ENCODE assay signal across 8 cellular contexts in the genomic region with DNA sequence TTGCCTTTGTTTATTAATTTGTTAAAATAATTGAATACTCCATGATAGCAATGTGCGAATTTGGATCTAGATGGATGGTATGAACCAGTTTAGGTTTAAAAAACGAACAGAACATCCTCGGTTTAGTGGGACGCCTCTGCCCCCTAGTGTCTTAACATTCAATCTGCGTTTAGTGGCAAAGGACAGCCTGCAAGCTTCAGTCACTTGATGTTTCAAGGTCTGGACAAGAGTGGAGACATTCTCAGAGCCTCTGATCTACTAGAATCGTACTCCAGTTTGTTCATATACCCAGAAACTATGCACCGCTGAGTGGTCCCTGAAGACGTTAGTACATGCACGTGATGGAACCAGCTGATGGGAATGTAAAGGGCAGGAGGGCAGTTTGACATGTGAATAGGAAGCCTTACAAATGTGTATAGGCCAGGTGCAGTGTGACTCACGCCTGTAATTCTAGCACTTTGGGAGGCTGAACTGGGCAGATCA. TPM values are rescaled to one million over a fixed set of nuclear protein-coding genes. Genes with fewer than 3 reads are reported as not detected.
A peak's percentile ranks its signal among the peaks of the same experiment; 100 is the strongest.
DNase-seq lines count a peak whose midpoint lies in the region; ATAC-seq and TF ChIP-seq lines count a peak whose summit lies in the region.

No MANE protein-coding gene starts in this region.

- DNase-seq in G401 (ENCODE audit: low spot score): peak; percentile 86
- DNase-seq in H9: peak; percentile 72
- DNase-seq in MG63: peak; percentile 46
- peak in 1 of 3 donors; percentile 76 for DNase-seq in Peyer's patch
- peak; percentile 25 for DNase-seq in activated T-helper 2 cell treated with anti-CD3 and anti-CD28 coated beads, Interferon-gamma antibody, Interleukin-2, Interleukin-4, amounts not matched to agents 10 μg/mL and 5 μg/mL and 100 μg/mL, durations not matched to agents 14 hours and 24 hours and 36 hours (ENCODE audit: low spot score)
- DNase-seq in pons (ENCODE audit: low spot score): peak; percentile 84
- DNase-seq in GF-D8 (lab: John Stamatoyannopoulos, UW): no peak

- no peak overlapping the region for H2BK15ac ChIP-seq in H9 (ENCODE audit: low read depth, low read length)

- H4K5ac ChIP-seq in H9 (ENCODE audit: insufficient read length, low read depth, low read length): no peak overlapping the region

- H4K8ac ChIP-seq in H9 (replicated peaks; ENCODE audit: insufficient read length, low read depth, low read length): no peak overlapping the region

- H3K4me1 Mint-ChIP-seq in H9: peaks cover 18 to 24% of the 10 kb centered on the region in 2 experiments
- peaks cover 2% of the 10 kb centered on the region for H3K4me1 Mint-ChIP-seq in activated T-helper 2 cell treated with anti-CD3 and anti-CD28 coated beads, Interferon-gamma antibody, Interleukin-2, Interleukin-4, amounts not matched to agents 10 μg/mL and 5 μg/mL and 100 μg/mL, durations not matched to agents 14 hours and 24 hours and 36 hours (ENCODE audit: low read depth)

- no peak overlapping the region for H3K23ac ChIP-seq in H9 (ENCODE audit: insufficient read length, low read depth, low read length)

- no peak for TF ChIP-seq POLR2A in Peyer's patch (IDR thresholded peaks at IDR 0.05)
- no peak for TF ChIP-seq POLR2A in gastroesophageal sphincter (IDR thresholded peaks at IDR 0.05)

- TF ChIP-seq CTCF in H9 (conservative IDR thresholded peaks at IDR 0.05) (peak; percentile 91), Peyer's patch (IDR thresholded peaks at IDR 0.05) (peak in 5 of 6 experiments; percentile 34 to 85 (median 77)), gastroesophageal sphincter (IDR thresholded peaks at IDR 0.05) (peak; percentile 56 to 68 (median 67))

- no peak overlapping the region for H3K9ac ChIP-seq in H9 (ENCODE audit: extremely low read depth, insufficient read length, low read length)

- no peak overlapping the region for H3K4me3 Mint-ChIP-seq in H9
- no peak overlapping the region for H3K4me3 Mint-ChIP-seq in activated T-helper 2 cell treated with anti-CD3 and anti-CD28 coated beads, Interferon-gamma antibody, Interleukin-2, Interleukin-4, amounts not matched to agents 10 μg/mL and 5 μg/mL and 100 μg/mL, durations not matched to agents 14 hours and 24 hours and 36 hours (ENCODE audit: low read depth)

- no peak for TF ChIP-seq EP300 in gastroesophageal sphincter (IDR thresholded peaks at IDR 0.05)

- no peak overlapping the region for H3K56ac ChIP-seq in H9 (ENCODE audit: insufficient read length, low read depth, low read length)

- H3K4me2 ChIP-seq in H9 (ENCODE audit: insufficient read depth, insufficient read length, low read length): no peak overlapping the region

- no peak overlapping the region for H3K4ac ChIP-seq in H9 (ENCODE audit: low read depth, low read length)

- H3K23me2 ChIP-seq in H9 (ENCODE audit: insufficient read length, low read depth, low read length, poor library complexity, severe bottlenecking): no peaks in the 10 kb centered on the region

- H3K9me3 ChIP-seq in H9 (ENCODE audit: control insufficient read depth, low read depth, low read length): no peaks in the 10 kb centered on the region
- no peaks in the 10 kb centered on the region for H3K9me3 ChIP-seq in MG63
- no peaks in the 10 kb centered on the region for H3K9me3 ChIP-seq in Peyer's patch
- H3K9me3 ChIP-seq in gastroesophageal sphincter: no peaks in the 10 kb centered on the region

- no peaks in the 10 kb centered on the region for H4K20me1 ChIP-seq in H9 (ENCODE audit: control insufficient read depth, insufficient read depth, insufficient read length)

- H3K27ac ChIP-seq in H9 (ENCODE audit: insufficient read length, low read depth, low read length) (no peak overlapping the region), Peyer's patch (no peak overlapping the region), gastroesophageal sphincter (no peak overlapping the region)

- no peaks in the 10 kb centered on the region for H3K79me2 ChIP-seq in H9 (ENCODE audit: insufficient read depth, low read length)

- H2BK120ac ChIP-seq in H9 (ENCODE audit: low read depth, low read length, poor library complexity, severe bottlenecking): no peak overlapping the region

- no peak overlapping the region for H3K27ac Mint-ChIP-seq in H9
- no peak overlapping the region for H3K27ac Mint-ChIP-seq in activated T-helper 2 cell treated with anti-CD3 and anti-CD28 coated beads, Interferon-gamma antibody, Interleukin-2, Interleukin-4, amounts not matched to agents 10 μg/mL and 5 μg/mL and 100 μg/mL, durations not matched to agents 14 hours and 24 hours and 36 hours

- no peak overlapping the region for H2BK20ac ChIP-seq in H9 (ENCODE audit: low read depth, low read length, poor library complexity, severe bottlenecking)

- no peak overlapping the region for H2AFZ ChIP-seq in H9 (ENCODE audit: low read length)

- no CpG with 5 or more reads among the region's 10 CpGs for whole genome bisulfite sequencing in H9 (ENCODE audit: extremely low coverage, insufficient read length, low lambda C conversion rate)
- WGBS in gastroesophageal sphincter (ENCODE audit: low coverage in 1 of 2), 2 donors: 8 to 11% methylated on average over 7 to 10 of the region's 10 CpGs

- peaks cover 2% of the 10 kb centered on the region for H3K4me1 ChIP-seq in H9 (ENCODE audit: insufficient read depth, low read length)
- H3K4me1 ChIP-seq in Peyer's patch: no peaks in the 10 kb centered on the region
- no peaks in the 10 kb centered on the region for H3K4me1 ChIP-seq in gastroesophageal sphincter

- H3T11ph ChIP-seq in H9 (ENCODE audit: low read length): no peak overlapping the region

- no peak overlapping the region for H3K18ac ChIP-seq in H9 (ENCODE audit: insufficient read length, low read depth, low read length)

- H3K9me3 Mint-ChIP-seq in H9: no peaks in the 10 kb centered on the region
- H3K9me3 Mint-ChIP-seq in activated T-helper 2 cell treated with anti-CD3 and anti-CD28 coated beads, Interferon-gamma antibody, Interleukin-2, Interleukin-4, amounts not matched to agents 10 μg/mL and 5 μg/mL and 100 μg/mL, durations not matched to agents 14 hours and 24 hours and 36 hours: no peaks in the 10 kb centered on the region

- H3K27me3 ChIP-seq in H9 (ENCODE audit: insufficient read depth, low read length) (no peaks in the 10 kb centered on the region), MG63 (peaks cover 2% of the 10 kb centered on the region; the same call in 1 of the 2 replicates), Peyer's patch (no peaks in the 10 kb centered on the region), gastroesophageal sphincter (no peaks in the 10 kb centered on the region)

- no peak overlapping the region for H2BK12ac ChIP-seq in H9 (ENCODE audit: insufficient read length, low read depth, low read length)

- H2AK5ac ChIP-seq in H9 (ENCODE audit: insufficient read length, low read length): no peak overlapping the region

- H3K27me3 Mint-ChIP-seq in H9 (ENCODE audit: low read depth): no peaks in the 10 kb centered on the region
- peaks cover 2% of the 10 kb centered on the region for H3K27me3 Mint-ChIP-seq in activated T-helper 2 cell treated with anti-CD3 and anti-CD28 coated beads, Interferon-gamma antibody, Interleukin-2, Interleukin-4, amounts not matched to agents 10 μg/mL and 5 μg/mL and 100 μg/mL, durations not matched to agents 14 hours and 24 hours and 36 hours (ENCODE audit: low read depth)

- no peak overlapping the region for H2BK5ac ChIP-seq in H9 (ENCODE audit: insufficient read length, low read length)

- no peaks in the 10 kb centered on the region for H3K36me3 ChIP-seq in MG63
- no peaks in the 10 kb centered on the region for H3K36me3 ChIP-seq in Peyer's patch
- no peaks in the 10 kb centered on the region for H3K36me3 ChIP-seq in gastroesophageal sphincter

- intact Hi-C loops in activated T-helper 2 cell treated with anti-CD3 and anti-CD28 coated beads, Interferon-gamma antibody, Interleukin-2, Interleukin-4, amounts not matched to agents 10 μg/mL and 5 μg/mL and 100 μg/mL, durations not matched to agents 14 hours and 24 hours and 36 hours (cut with micrococcal nuclease): loop anchor here (1.0 to 5.0 kb wide), 4 partner anchors 111 to 1105 kb away; no protein-coding TSS in a partner anchor

- H3K4me3 ChIP-seq in MG63: no peak overlapping the region
- H3K4me3 ChIP-seq in Peyer's patch: no peak overlapping the region
- H3K4me3 ChIP-seq in gastroesophageal sphincter: no peak overlapping the region

- H3K36me3 Mint-ChIP-seq in H9 (ENCODE audit: insufficient read depth in 1 of 3, low read depth in 3 of 3): no peaks in the 10 kb centered on the region
- H3K36me3 Mint-ChIP-seq in activated T-helper 2 cell treated with anti-CD3 and anti-CD28 coated beads, Interferon-gamma antibody, Interleukin-2, Interleukin-4, amounts not matched to agents 10 μg/mL and 5 μg/mL and 100 μg/mL, durations not matched to agents 14 hours and 24 hours and 36 hours (ENCODE audit: low read depth): no peaks in the 10 kb centered on the region

- no peak overlapping the region for H4K91ac ChIP-seq in H9 (ENCODE audit: insufficient read length, low read depth, low read length)

- no peak overlapping the region for H3K14ac ChIP-seq in H9 (ENCODE audit: insufficient read depth, low read length)

- ATAC-seq in gastroesophageal sphincter: no peak

- no peaks in the 10 kb centered on the region for H3K79me1 ChIP-seq in H9 (ENCODE audit: insufficient read depth, low read depth, low read length, poor library complexity, severe bottlenecking)

- in situ Hi-C loops in G401 (cut with HindIII; ENCODE audit: low sequenced_read_pairs): no loop called here

RNA-seq across cellular contexts. Expression of a gene that starts 17.8 kb away (rescaled TPM):
- not detected in 2 replicates for total RNA-seq in G401 (2014; rRNA removed; shearing (Covaris generic))
- total RNA-seq in H9 (2021) (0.13 TPM in 1 of 2 replicates, not detected in the other), Peyer's patch (1 to 10 TPM in 2 of 4 donors, under 1 TPM in 1, not detected in 1; 0.47 to 2.1 (median 1.1) TPM), gastroesophageal sphincter (1 to 10 TPM in 1 of 4 donors, under 1 TPM in 2, not detected in 1; 0.13 to 2.3 (median 0.16) TPM)
- not detected in 2 replicates for total RNA-seq in MG63 (2014; rRNA removed; shearing (Covaris generic); ENCODE audit: low replicate concordance)
- total RNA-seq in activated T-helper 2 cell treated with anti-CD3 and anti-CD28 coated beads, Interferon-gamma antibody, Interleukin-2, Interleukin-4, amounts not matched to agents 10 μg/mL and 5 μg/mL and 100 μg/mL, durations not matched to agents 14 hours and 24 hours and 36 hours: 0.74 and 2.3 TPM in 2 replicates

RNA-seq across cellular contexts. Expression of a gene that starts 20.5 kb away (rescaled TPM):
- total RNA-seq in G401 (2014; rRNA removed; shearing (Covaris generic)): 63.4 and 116 TPM in 2 replicates
- total RNA-seq in H9 (2021): 74.1 and 75.4 TPM in 2 replicates
- 46.7 and 93.5 TPM in 2 replicates for total RNA-seq in MG63 (2014; rRNA removed; shearing (Covaris generic); ENCODE audit: low replicate concordance)
- 10 to 100 TPM; 66.9 to 89.1 (median 78.0) TPM for total RNA-seq in Peyer's patch
- 105 and 118 TPM in 2 replicates for total RNA-seq in activated T-helper 2 cell treated with anti-CD3 and anti-CD28 coated beads, Interferon-gamma antibody, Interleukin-2, Interleukin-4, amounts not matched to agents 10 μg/mL and 5 μg/mL and 100 μg/mL, durations not matched to agents 14 hours and 24 hours and 36 hours
- 10 to 100 TPM; 52.6 to 70.4 (median 57.9) TPM for total RNA-seq in gastroesophageal sphincter
